3 cellular contexts compared by ENCODE assay signal in genomic region chr11:117134431-117134830, GRCh38.
"Had no signal": no experiment of that assay in that cellular context is flagged by ENCODE, and none has a peak within 500 bp of the region (broad histone marks: within the 10 kb centered on the region; RNA-seq: fewer than 3 reads in every experiment).

No MANE protein-coding gene starts in this region.

- ATAC-seq: GM12878 had no signal

- H3K4me3 ChIP-seq: GM12878 had no signal

- DNase-seq: GDM1, GF-D8 had no signal
